Comparison of ENCODE assay signal across 8 cellular contexts in genomic region chr9:127122176-127123151, GRCh38. TPM values are rescaled to one million over a fixed set of nuclear protein-coding genes. Genes with fewer than 3 reads are reported as not detected.
DNase-seq lines count a peak whose midpoint lies in the region; ATAC-seq and TF ChIP-seq lines count a peak whose summit lies in the region.

Gene ANGPTL2, minus strand, starts transcription at chr9:127122635. Its CDS starts 13,904 bp downstream, at chr9:127108731.

- H3K4me1 ChIP-seq in heart right ventricle, result peaks cover 9 to 68% (median 46%) of the 10 kb centered on the region in 9 donors

- no peak for TF ChIP-seq CTCF in heart right ventricle (IDR thresholded peaks at IDR 0.05)

- H3K9me3 ChIP-seq in heart right ventricle, result no peaks in the 10 kb centered on the region

- 2 to 3% methylated on average over 48 of the region's 48 CpGs for WGBS in heart right ventricle, 2 donors

- peak; percentile 93 to 95 (median 94) for ATAC-seq in heart right ventricle
- ATAC-seq in HG03280 (IDR thresholded peaks at IDR 0.05; ENCODE audit: unreplicated experiment), result no peak

- peaks cover 0 to 29% (median 0%) of the 10 kb centered on the region in 7 donors for H3K27me3 ChIP-seq in heart right ventricle

- peak within 1 kb of the TSS; percentile 50 to 94 (median 76) for H3K4me3 ChIP-seq in heart right ventricle

- DNase-seq in activated T-cell treated with anti-CD3 and anti-CD28 coated beads for 48 hours (ENCODE audit: low read depth), result peak; percentile 4
- no peak for DNase-seq in activated T-cell treated with anti-CD3 and anti-CD28 coated beads for 4 hours
- DNase-seq in NCI-H1694 (lab: John Stamatoyannopoulos, UW), result peak; percentile 80
- peak in 55 of 56 donors; percentile 48 to 99 (median 88) for DNase-seq in amygdala (lab: John Stamatoyannopoulos, UW)
- DNase-seq in heart right ventricle, result peak; percentile 93
- peak; percentile 38 to 99 (median 90) for DNase-seq in nucleus accumbens (lab: John Stamatoyannopoulos, UW)
- DNase-seq in erythroblast (lab: John Stamatoyannopoulos, UW), result no peak

- peak within 1 kb of the TSS; percentile 26 to 98 (median 90) for H3K27ac ChIP-seq in heart right ventricle

- intact Hi-C loops in heart right ventricle (cut with DNase I), result loop anchor here in 5 of 10 donors (5.0 to 10.0 kb wide), 6 partner anchors 45 to 158 kb away; no protein-coding TSS in a partner anchor

- peaks cover 0 to 28% (median 0%) of the 10 kb centered on the region in 9 donors for H3K36me3 ChIP-seq in heart right ventricle

- TF ChIP-seq POLR2A in erythroblast (IDR thresholded peaks at IDR 0.05; ENCODE audit: low read length), result no peak

RNA-seq across cellular contexts. Expression of gene ANGPTL2, which starts in this region (rescaled TPM):
- total RNA-seq in heart right ventricle, result 10 to 100 TPM; 24.2 to 73.5 (median 45.2) TPM
- polyA plus RNA-seq in heart right ventricle, result 10 to 100 TPM; 16.2 to 22.6 TPM

Comparison
In these comparisons a context has a peak if more than half of its experiments do, and no peak if none do; other contexts are left out.
1. DNase-seq: peak in activated T-cell treated with anti-CD3 and anti-CD28 coated beads for 48 hours (single experiment), NCI-H1694 (single experiment), amygdala (55 of 56), heart right ventricle (2 of 2) and nucleus accumbens (56 of 56); none in activated T-cell treated with anti-CD3 and anti-CD28 coated beads for 4 hours (single experiment) and erythroblast (0 of 2).